Comparison of ENCODE assay signal across 15 cellular contexts in the genomic region with DNA sequence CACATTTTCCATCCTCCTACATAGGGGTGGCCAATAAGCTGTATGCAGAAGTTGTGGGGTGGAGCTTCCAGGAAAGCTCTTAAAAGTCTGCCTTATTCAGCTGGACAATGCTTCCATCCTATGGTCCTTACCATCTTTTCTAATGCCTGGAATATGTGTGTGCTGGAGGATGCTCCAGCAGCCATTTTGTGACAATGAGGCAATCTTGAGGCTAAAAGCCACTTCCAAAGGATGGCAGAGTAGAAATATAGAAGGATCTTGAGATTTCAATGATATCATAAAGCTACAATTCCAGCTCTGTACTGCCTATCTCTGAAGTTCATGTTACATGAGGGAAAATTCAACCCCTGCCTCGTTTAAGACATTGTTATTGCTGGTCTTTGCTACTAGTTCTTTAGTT.
DNase-seq lines count a peak whose midpoint lies in the region; ATAC-seq and TF ChIP-seq lines count a peak whose summit lies in the region.
"Had no signal": no experiment of that assay in that cellular context is flagged by ENCODE, and none has a peak within 500 bp of the region (broad histone marks: within the 10 kb centered on the region; RNA-seq: fewer than 3 reads in every experiment).

No MANE protein-coding gene starts in this region.

- CTCF ChIA-PET in activated CD4-positive, alpha-beta T cell treated with anti-CD3 and anti-CD28 coated beads, Interleukin-2, amount 10 ng/mL, durations not matched to agents 7 days and 5 days (lab: Charles Lee): interaction anchor here (0.6 to 2.9 kb wide), 8 partner anchors 11 to 61 kb away, joined by 3 to 11 read pairs (median 4); no protein-coding TSS in a partner anchor
- CTCF ChIA-PET in activated CD4-positive, alpha-beta memory T cell treated with anti-CD3 and anti-CD28 coated beads for 36 hours (lab: Charles Lee): interaction anchor here (0.7 to 4.6 kb wide), 9 partner anchors 10 to 258 kb away, joined by 3 to 39 read pairs (median 8); no protein-coding TSS in a partner anchor

- TF ChIP-seq POLR2A in erythroblast (IDR thresholded peaks at IDR 0.05; ENCODE audit: low read length): no peak

- H3K27ac Mint-ChIP-seq in activated CD4-positive, alpha-beta T cell treated with anti-CD3 and anti-CD28 coated beads, Interleukin-2, amount 10 ng/mL, durations not matched to agents 7 days and 5 days: peak overlapping the region; percentile 52
- peak overlapping the region in 2 of 3 donors; percentile 65 to 71 for H3K27ac Mint-ChIP-seq in CD4-positive, CD25-positive, alpha-beta regulatory T cell
- H3K27ac Mint-ChIP-seq in activated CD4-positive, alpha-beta memory T cell treated with anti-CD3 and anti-CD28 coated beads for 36 hours: peak overlapping the region; percentile 95

- H3K27ac ChIP-seq in CD4-positive, CD25-positive, alpha-beta regulatory T cell (ENCODE audit: insufficient read depth, low read length, poor library complexity, severe bottlenecking): peak overlapping the region; percentile 58
- H3K27ac ChIP-seq in caudate nucleus (ENCODE audit: low read depth, low read length): peak overlapping the region; percentile 41
- H3K27ac ChIP-seq: KMS-11 had no signal

- H3K4me1 Mint-ChIP-seq in activated CD4-positive, alpha-beta T cell treated with anti-CD3 and anti-CD28 coated beads, Interleukin-2, amount 10 ng/mL, durations not matched to agents 7 days and 5 days: peaks cover 27% of the 10 kb centered on the region
- H3K4me1 Mint-ChIP-seq in CD4-positive, CD25-positive, alpha-beta regulatory T cell: peaks cover 0 to 29% (median 11%) of the 10 kb centered on the region in 4 donors
- H3K4me1 Mint-ChIP-seq in activated CD4-positive, alpha-beta memory T cell treated with anti-CD3 and anti-CD28 coated beads for 36 hours (ENCODE audit: low read depth): peaks cover 61% of the 10 kb centered on the region

- no peak for DNase-seq in activated CD4-positive, alpha-beta T cell treated with anti-CD3 and anti-CD28 coated beads, Interleukin-2, amount 10 ng/mL, durations not matched to agents 7 days and 5 days
- no peak for DNase-seq in activated CD4-positive, alpha-beta T cell treated with anti-CD3 and anti-CD28 coated beads, Interleukin-2, amount 50 U/mL, for 1 hour
- DNase-seq in CD4-positive, CD25-positive, alpha-beta regulatory T cell: no peak
- no peak for DNase-seq in activated CD4-positive, alpha-beta memory T cell treated with anti-CD3 and anti-CD28 coated beads for 36 hours
- DNase-seq in caudate nucleus (lab: John Stamatoyannopoulos, UW) (no peak), RPMI8226 (no peak), erythroblast (lab: John Stamatoyannopoulos, UW) (no peak)
- DNase-seq: C1 segment of cervical spinal cord, GF-D8, NCI-H1436, NCI-H2029, NCI-H2171 treated with DMSO at 0.1 percent for 48 hours, NCI-H748 treated with DMSO at 0.1 percent for 48 hours had no signal

- peaks cover 5% of the 10 kb centered on the region for H3K36me3 ChIP-seq in CD4-positive, CD25-positive, alpha-beta regulatory T cell (ENCODE audit: control insufficient read depth, insufficient read depth, low read length)

- H3K4me3 ChIP-seq in CD4-positive, CD25-positive, alpha-beta regulatory T cell (ENCODE audit: low read depth, low read length): no peak overlapping the region

- no peaks in the 10 kb centered on the region for H3K9me3 Mint-ChIP-seq in activated CD4-positive, alpha-beta T cell treated with anti-CD3 and anti-CD28 coated beads, Interleukin-2, amount 10 ng/mL, durations not matched to agents 7 days and 5 days
- H3K9me3 Mint-ChIP-seq in CD4-positive, CD25-positive, alpha-beta regulatory T cell: no peaks in the 10 kb centered on the region
- no peaks in the 10 kb centered on the region for H3K9me3 Mint-ChIP-seq in activated CD4-positive, alpha-beta memory T cell treated with anti-CD3 and anti-CD28 coated beads for 36 hours

- no peaks in the 10 kb centered on the region for H3K27me3 ChIP-seq in CD4-positive, CD25-positive, alpha-beta regulatory T cell (ENCODE audit: control insufficient read depth, insufficient read depth, low read length)

- peaks cover 3% of the 10 kb centered on the region for H3K27me3 Mint-ChIP-seq in activated CD4-positive, alpha-beta T cell treated with anti-CD3 and anti-CD28 coated beads, Interleukin-2, amount 10 ng/mL, durations not matched to agents 7 days and 5 days
- no peaks in the 10 kb centered on the region for H3K27me3 Mint-ChIP-seq in CD4-positive, CD25-positive, alpha-beta regulatory T cell
- no peaks in the 10 kb centered on the region for H3K27me3 Mint-ChIP-seq in activated CD4-positive, alpha-beta memory T cell treated with anti-CD3 and anti-CD28 coated beads for 36 hours

- H3K4me1 ChIP-seq in CD4-positive, CD25-positive, alpha-beta regulatory T cell (ENCODE audit: control insufficient read depth, insufficient read depth, low read length, poor library complexity, severe bottlenecking): peaks cover 8% of the 10 kb centered on the region

- intact Hi-C loops in activated CD4-positive, alpha-beta memory T cell treated with anti-CD3 and anti-CD28 coated beads for 36 hours (cut with micrococcal nuclease): loop anchor here (1.0 to 10.0 kb wide), 9 partner anchors 14 to 1836 kb away; a partner anchor contains a TSS

- POLR2A ChIA-PET in activated CD4-positive, alpha-beta T cell treated with anti-CD3 and anti-CD28 coated beads, Interleukin-2, amount 10 ng/mL, durations not matched to agents 7 days and 5 days (lab: Charles Lee): interaction anchor here (0.9 to 1.0 kb wide), 2 partner anchors 10 to 16 kb away, joined by 3 to 4 read pairs; no protein-coding TSS in a partner anchor
- POLR2A ChIA-PET in activated CD4-positive, alpha-beta memory T cell treated with anti-CD3 and anti-CD28 coated beads for 36 hours (lab: Charles Lee): interaction anchor here (1.7 to 3.2 kb wide), 3 partner anchors 13 to 224 kb away, joined by 4 to 35 read pairs (median 5); no protein-coding TSS in a partner anchor

- H3K4me3 Mint-ChIP-seq in activated CD4-positive, alpha-beta T cell treated with anti-CD3 and anti-CD28 coated beads, Interleukin-2, amount 10 ng/mL, durations not matched to agents 7 days and 5 days: no peak overlapping the region
- H3K4me3 Mint-ChIP-seq in CD4-positive, CD25-positive, alpha-beta regulatory T cell: peak overlapping the region; percentile 10 to 93 (median 52)
- H3K4me3 Mint-ChIP-seq in activated CD4-positive, alpha-beta memory T cell treated with anti-CD3 and anti-CD28 coated beads for 36 hours: peak overlapping the region; percentile 45

- peaks cover 1% of the 10 kb centered on the region for H3K36me3 Mint-ChIP-seq in activated CD4-positive, alpha-beta T cell treated with anti-CD3 and anti-CD28 coated beads, Interleukin-2, amount 10 ng/mL, durations not matched to agents 7 days and 5 days (ENCODE audit: low read depth)
- peaks cover 5% of the 10 kb centered on the region for H3K36me3 Mint-ChIP-seq in CD4-positive, CD25-positive, alpha-beta regulatory T cell
- no peaks in the 10 kb centered on the region for H3K36me3 Mint-ChIP-seq in activated CD4-positive, alpha-beta memory T cell treated with anti-CD3 and anti-CD28 coated beads for 36 hours

- no peaks in the 10 kb centered on the region for H3K9me3 ChIP-seq in CD4-positive, CD25-positive, alpha-beta regulatory T cell (ENCODE audit: control insufficient read depth in 2 of 2, low read length in 2 of 2)

- no peak for ATAC-seq in CD4-positive, CD25-positive, alpha-beta regulatory T cell (ENCODE audit: low read depth in 2 of 2)
- ATAC-seq in esophagus mucosa: no peak
